33 cellular contexts compared by ENCODE assay signal in genomic region chr1:82114887-82115286, GRCh38.
"Had no signal": no experiment of that assay in that cellular context is flagged by ENCODE, and none has a peak within 500 bp of the region (broad histone marks: within the 10 kb centered on the region; RNA-seq: fewer than 3 reads in every experiment).

No MANE protein-coding gene starts in this region.

- H3K27ac ChIP-seq: adrenal gland, ascending aorta, body of pancreas, brain microvascular endothelial cell, breast epithelium, cardiac muscle cell had no signal

- FAIRE-seq: astrocyte, bronchial epithelial cell had no signal

- H3K27me3 ChIP-seq: adrenal gland, ascending aorta, body of pancreas, brain microvascular endothelial cell, breast epithelium, cardiac muscle cell had no signal

- H3K4me3 ChIP-seq: adrenal gland, ascending aorta, body of pancreas, breast epithelium, cardiac muscle cell had no signal

- H3K9me3 ChIP-seq: adrenal gland, ascending aorta, body of pancreas, breast epithelium had no signal

- H3K36me3 ChIP-seq: adrenal gland, ascending aorta, brain microvascular endothelial cell, breast epithelium, cardiac muscle cell had no signal

- DNase-seq: activated effector memory CD4-positive, alpha-beta T cell treated with anti-CD3 and anti-CD28 coated beads, Interleukin-2, amount 50 U/mL, for 16 hours; activated effector memory CD4-positive, alpha-beta T cell treated with Interleukin-2 at 50 U/mL for 16 hours; activated gamma-delta T cell; activated gamma-delta T cell treated with Interleukin-2 at 50 U/mL for 16 hours; activated naive CD4-positive, alpha-beta T cell; activated naive CD4-positive, alpha-beta T cell treated with anti-CD3 and anti-CD28 coated beads for 36 hours; activated naive CD4-positive, alpha-beta T cell treated with anti-CD3 and anti-CD28 coated beads, Interleukin-2, amount 10 ng/mL, durations not matched to agents 7 days and 5 days; activated naive CD4-positive, alpha-beta T cell treated with anti-CD3 and anti-CD28 coated beads, Interleukin-2, amount 50 U/mL, for 16 hours; activated naive CD4-positive, alpha-beta T cell treated with Interleukin-2 at 50 U/mL for 16 hours; activated naive CD8-positive, alpha-beta T cell treated with anti-CD3 and anti-CD28 coated beads for 36 hours; activated naive CD8-positive, alpha-beta T cell treated with anti-CD3 and anti-CD28 coated beads, Interleukin-2, amount 10 ng/mL, durations not matched to agents 7 days and 5 days; activated naive CD8-positive, alpha-beta T cell treated with anti-CD3 and anti-CD28 coated beads, Interleukin-2, amount 50 U/mL, for 24 hours; activated T-cell treated with anti-CD3 and anti-CD28 coated beads, Interleukin-2, amount 50 U/mL, for 24 hours; activated T-cell treated with anti-CD3 and anti-CD28 coated beads, Interleukin-2, amount 50 U/mL, for 4 hours; activated T-cell treated with anti-CD3 and anti-CD28 coated beads, Interleukin-2, amount 50 U/mL, for 48 hours; activated T-cell treated with anti-CD3 and anti-CD28 coated beads, Interleukin-2, amount 50 U/mL, for 72 hours; adrenal gland; amniotic stem cell; amygdala; anterior cingulate cortex; aorta; body of pancreas; brain microvascular endothelial cell; caudate nucleus; central memory CD4-positive, alpha-beta T cell; cerebellar nuclear complex had no signal

- ATAC-seq: activated naive CD4-positive, alpha-beta T cell treated with anti-CD3 and anti-CD28 coated beads, Interleukin-2, amount 50 U/mL, for 72 hours; activated naive CD8-positive, alpha-beta T cell treated with anti-CD3 and anti-CD28 coated beads, Interleukin-2, amount 50 U/mL, for 24 hours; activated T-cell treated with anti-CD3 and anti-CD28 coated beads, Interleukin-2, amount 50 U/mL, for 4 hours; activated T-cell treated with anti-CD3 and anti-CD28 coated beads, Interleukin-2, amount 50 U/mL, for 72 hours; activated T-helper 17 cell treated with anti-CD3 and anti-CD28 coated beads, Interleukin-2, amount 50 U/mL, for 72 hours; body of pancreas had no signal
